ENCODE assay signal across 8 cellular contexts in genomic region chr1:107964397-107965111, GRCh38. TPM values are rescaled to one million over a fixed set of nuclear protein-coding genes. Genes with fewer than 3 reads are reported as not detected.
DNase-seq lines count a peak whose midpoint lies in the region; ATAC-seq and TF ChIP-seq lines count a peak whose summit lies in the region.

No MANE protein-coding gene starts in this region.

- DNase-seq in SIG-M5 treated with dmso at 0.1 percent for 504 hours (lab: John Stamatoyannopoulos, UW; ENCODE audit: unreplicated experiment), result peak; percentile 54
- DNase-seq in SIG-M5 (lab: John Stamatoyannopoulos, UW), result no peak
- DNase-seq in SJCRH30, result peak in 1 of 2 experiments; percentile 46
- no peak for DNase-seq in breast epithelium (ENCODE audit: low spot score in 2 of 2)
- peak; percentile 48 for DNase-seq in kidney tubule cell (ENCODE audit: low spot score)
- peak; percentile 15 for DNase-seq in stimulated activated CD4-positive, alpha-beta T cell treated with anti-CD3 and anti-CD28 coated beads, Interleukin-4, amount 100 ng/mL, for 24 hours

- peaks cover 7% of the 10 kb centered on the region; the same call in 1 of the 2 replicates for H3K4me1 ChIP-seq in SJCRH30
- peaks cover 0 to 4% of the 10 kb centered on the region in 2 donors for H3K4me1 ChIP-seq in breast epithelium

- intact Hi-C loops in breast epithelium (cut with DNase I; ENCODE audit: low total_unique reads), result no loop called here

- no peaks in the 10 kb centered on the region for H3K36me3 ChIP-seq in SJCRH30
- H3K36me3 ChIP-seq in breast epithelium, result no peaks in the 10 kb centered on the region

- no peak for ATAC-seq in GM19395 (IDR thresholded peaks at IDR 0.05; ENCODE audit: unreplicated experiment)
- no peak for ATAC-seq in GM19452 (IDR thresholded peaks at IDR 0.05; ENCODE audit: unreplicated experiment)

- H3K9me3 ChIP-seq in SJCRH30 (replicated peaks) (no peaks in the 10 kb centered on the region), breast epithelium (no peaks in the 10 kb centered on the region)

- H3K4me3 ChIP-seq in SJCRH30 (peak overlapping the region; percentile 72), breast epithelium (peak overlapping the region; percentile 49 to 72 (median 70))

- H3K27me3 ChIP-seq in SJCRH30, result no peaks in the 10 kb centered on the region
- H3K27me3 ChIP-seq in breast epithelium, result no peaks in the 10 kb centered on the region

- H3K27ac ChIP-seq in SJCRH30, result peak overlapping the region; percentile 56
- H3K27ac ChIP-seq in breast epithelium, result peak overlapping the region; percentile 56 to 78

- no peak for TF ChIP-seq CTCF in breast epithelium (IDR thresholded peaks at IDR 0.05)

- TF ChIP-seq POLR2A in breast epithelium (IDR thresholded peaks at IDR 0.05), result no peak

RNA-seq across cellular contexts. Expression of gene VAV3, which starts 0.4 kb away (rescaled TPM):
- total RNA-seq in SJCRH30 (2014; rRNA removed; shearing (Covaris generic)), result 26.7 and 35.5 TPM in 2 replicates
- 100 to 1,000 TPM in 2 of 3 donors, 1 to 10 TPM in 1; 8.0 to 153 (median 113) TPM for total RNA-seq in breast epithelium

Comparison
In these comparisons a context has a peak if more than half of its experiments do, and no peak if none do; other contexts are left out.
1. DNase-seq: peak in SIG-M5 treated with dmso at 0.1 percent for 504 hours (single experiment), kidney tubule cell (single experiment) and stimulated activated CD4-positive, alpha-beta T cell treated with anti-CD3 and anti-CD28 coated beads, Interleukin-4, amount 100 ng/mL, for 24 hours (single experiment); none in SIG-M5 (single experiment) and breast epithelium (0 of 2).